In the genomic region with DNA sequence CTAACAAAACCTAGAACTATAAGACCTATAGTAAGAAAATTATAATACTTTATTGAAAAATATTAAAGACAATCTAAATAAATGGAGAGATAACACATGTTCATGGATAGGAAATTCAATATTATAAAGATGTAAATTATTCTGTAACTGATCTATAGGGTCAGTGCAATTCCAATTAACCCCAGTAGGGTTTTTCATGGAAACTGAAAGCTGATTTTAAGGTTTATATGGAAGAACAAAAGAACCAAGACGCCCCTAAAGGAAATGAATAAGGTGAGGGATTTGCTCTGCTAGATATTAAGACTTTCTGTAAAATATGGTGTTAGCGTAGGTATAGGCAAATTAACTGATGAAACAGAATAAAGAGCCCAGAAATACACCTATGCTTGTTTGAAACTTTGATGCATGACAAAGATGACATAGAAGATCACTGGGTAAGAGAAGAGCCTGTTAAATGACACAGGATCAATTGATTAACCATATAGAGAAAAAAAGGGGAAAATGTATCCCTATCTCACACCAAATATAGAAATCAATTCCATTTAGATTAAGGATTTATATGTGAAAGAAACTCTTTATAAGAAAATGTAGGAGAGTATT, we compare ENCODE assay signal across 11 cellular contexts. TPM values are rescaled to one million over a fixed set of nuclear protein-coding genes. Genes with fewer than 3 reads are reported as not detected.
DNase-seq lines count a peak whose midpoint lies in the region; ATAC-seq and TF ChIP-seq lines count a peak whose summit lies in the region.
"Had no signal": no experiment of that assay in that cellular context is flagged by ENCODE, and none has a peak within 500 bp of the region (broad histone marks: within the 10 kb centered on the region; RNA-seq: fewer than 3 reads in every experiment).

No MANE protein-coding gene starts in this region.

- no peak overlapping the region for H3K14ac ChIP-seq in IMR-90 (replicated peaks; ENCODE audit: low read depth, low read length)

- H2BK20ac ChIP-seq in IMR-90 (ENCODE audit: low read depth, low read length) = no peak overlapping the region

- TF ChIP-seq CTCF in IMR-90 (conservative IDR thresholded peaks at IDR 0.05; ENCODE audit: low read depth, low read length) (peak; percentile 15; the same call in 1 of the 2 replicates), astrocyte of the cerebellum (IDR thresholded peaks at IDR 0.05; ENCODE audit: low read depth, low read length, missing control alignments) (peak; percentile 11), osteocyte (IDR thresholded peaks at IDR 0.05) (peak; percentile 23), tibial artery (IDR thresholded peaks at IDR 0.05) (peak in 1 of 2 experiments; percentile 7)

- H3K4me2 ChIP-seq in IMR-90 (ENCODE audit: low read depth, low read length) = no peak overlapping the region

- H4K5ac ChIP-seq in IMR-90 (ENCODE audit: low read depth, low read length) = no peak overlapping the region

- H3K27ac ChIP-seq in IMR-90 (ENCODE audit: insufficient read depth, low read length) (no peak overlapping the region), tibial artery (no peak overlapping the region)
- H3K27ac ChIP-seq: SJSA1 had no signal

- H3K79me1 ChIP-seq in IMR-90 (ENCODE audit: low read depth in 1 of 2, low read length in 2 of 2) = no peaks in the 10 kb centered on the region

- H2AK9ac ChIP-seq in IMR-90 (replicated peaks; ENCODE audit: low read depth, low read length, poor library complexity) = no peak overlapping the region

- CTCF ChIA-PET in IMR-90 (lab: Yijun Ruan, JAX) = interaction anchor here (1.4 to 1.5 kb wide), 2 partner anchors 12 kb away, joined by 4 to 6 read pairs; no protein-coding TSS in a partner anchor

- peak overlapping the region; percentile 98 for H3K27ac Mint-ChIP-seq in T-helper 2 cell treated with Interferon-gamma antibody and Interleukin-4, amounts not matched to agents 5 μg/mL and 100 μg/mL, for 36 hours
- H3K27ac Mint-ChIP-seq in osteocyte (ENCODE audit: unreplicated experiment) = no peak overlapping the region

- no peak overlapping the region for H2AFZ ChIP-seq in IMR-90 (replicated peaks; ENCODE audit: low read length, poor library complexity)

- no peak for ATAC-seq in IMR-90 (ENCODE audit: low read depth)

- DNase-seq in T-helper 2 cell treated with Interferon-gamma antibody and Interleukin-4, amounts not matched to agents 5 μg/mL and 100 μg/mL, for 36 hours (ENCODE audit: low spot score) = no peak
- DNase-seq in T-helper 2 cell (no peak), IMR-90 (no peak), astrocyte of the cerebellum (ENCODE audit: low read depth) (no peak), osteocyte (ENCODE audit: extremely low spot score, unreplicated experiment) (no peak), CD1c-positive myeloid dendritic cell (ENCODE audit: extremely low spot score) (no peak), SKM-1 treated with dmso at 0.1 percent for 144 hours (lab: John Stamatoyannopoulos, UW; ENCODE audit: unreplicated experiment) (no peak), tibial artery (no peak)
- DNase-seq: NCI-H187 treated with DMSO at 0.1 percent for 48 hours, trophoblast cell had no signal

- H3K4ac ChIP-seq in IMR-90 (ENCODE audit: low read depth, low read length) = no peak overlapping the region

- no peak overlapping the region for H2BK15ac ChIP-seq in IMR-90 (ENCODE audit: low read depth, low read length)

- no peak for TF ChIP-seq POLR2A in IMR-90 (IDR thresholded peaks at IDR 0.05; ENCODE audit: low read depth, low read length)

- H3K56ac ChIP-seq in IMR-90 (ENCODE audit: extremely low read depth, insufficient read depth, low read length) = no peak overlapping the region

- H4K20me1 ChIP-seq in IMR-90 (ENCODE audit: insufficient read depth, low read length) = no peaks in the 10 kb centered on the region

- no peaks in the 10 kb centered on the region for H3K9me1 ChIP-seq in IMR-90 (ENCODE audit: insufficient read depth, low read length)

- BruUV-seq in IMR-90 (replicated peaks; lab: Mats Ljungman, UMichigan) = no TSS peak

- H3K4me3 ChIP-seq in IMR-90 (ENCODE audit: insufficient read depth, low read depth, low read length) (no peak overlapping the region), astrocyte of the cerebellum (ENCODE audit: low read depth, low read length) (no peak overlapping the region), tibial artery (no peak overlapping the region)
- H3K4me3 ChIP-seq: SJSA1 had no signal

- H2AK5ac ChIP-seq in IMR-90 (ENCODE audit: low read depth, low read length) = no peak overlapping the region

- peaks cover 3% of the 10 kb centered on the region for H3K9me3 Mint-ChIP-seq in T-helper 2 cell treated with Interferon-gamma antibody and Interleukin-4, amounts not matched to agents 5 μg/mL and 100 μg/mL, for 36 hours
- no peaks in the 10 kb centered on the region for H3K9me3 Mint-ChIP-seq in osteocyte (ENCODE audit: unreplicated experiment)

- peaks cover 8% of the 10 kb centered on the region for H3K27me3 ChIP-seq in IMR-90 (ENCODE audit: control insufficient read depth, insufficient read depth, low read length)
- H3K27me3 ChIP-seq in tibial artery = no peaks in the 10 kb centered on the region

- H3K36me3 ChIP-seq in IMR-90 (ENCODE audit: control insufficient read depth, insufficient read depth, low read length) (no peaks in the 10 kb centered on the region), tibial artery (no peaks in the 10 kb centered on the region)
- H3K36me3 ChIP-seq: SJSA1 had no signal

- TF ChIP-seq RAD21 in IMR-90 (IDR thresholded peaks at IDR 0.05; ENCODE audit: low read length) = no peak

- no peak overlapping the region for H3K18ac ChIP-seq in IMR-90 (ENCODE audit: low read depth, low read length)

- no peak overlapping the region for H4K8ac ChIP-seq in IMR-90 (ENCODE audit: low read depth in 2 of 2, low read length in 2 of 2)

- H3K4me1 ChIP-seq in IMR-90 (ENCODE audit: control insufficient read depth, insufficient read depth, low read length) (no peaks in the 10 kb centered on the region), tibial artery (no peaks in the 10 kb centered on the region)
- H3K4me1 ChIP-seq: SJSA1 had no signal

- peaks cover 56% of the 10 kb centered on the region for H3K4me1 Mint-ChIP-seq in T-helper 2 cell treated with Interferon-gamma antibody and Interleukin-4, amounts not matched to agents 5 μg/mL and 100 μg/mL, for 36 hours (ENCODE audit: low read depth)
- H3K4me1 Mint-ChIP-seq in osteocyte (ENCODE audit: unreplicated experiment) = peaks cover 8% of the 10 kb centered on the region

- POLR2A ChIA-PET in IMR-90 (lab: Charles Lee; ENCODE audit: unreplicated experiment) = no interaction called here

- no peak overlapping the region for H2BK120ac ChIP-seq in IMR-90 (ENCODE audit: low read depth, low read length)

- H3K27me3 Mint-ChIP-seq in T-helper 2 cell treated with Interferon-gamma antibody and Interleukin-4, amounts not matched to agents 5 μg/mL and 100 μg/mL, for 36 hours (ENCODE audit: low read depth) = no peaks in the 10 kb centered on the region
- peaks cover 42% of the 10 kb centered on the region for H3K27me3 Mint-ChIP-seq in osteocyte (ENCODE audit: unreplicated experiment)

- H3K23ac ChIP-seq in IMR-90 (ENCODE audit: low read depth, low read length) = no peak overlapping the region

- no peak overlapping the region for H4K91ac ChIP-seq in IMR-90 (ENCODE audit: insufficient read depth, low read depth, low read length)

- no peak overlapping the region for H3K9ac ChIP-seq in IMR-90 (ENCODE audit: low read depth, low read length)

- in situ Hi-C loops in IMR-90 (cut with MboI; ENCODE audit: low sequenced_read_pairs) = no loop called here
- in situ Hi-C loops in astrocyte of the cerebellum (cut with HindIII; ENCODE audit: low sequenced_read_pairs) = loop anchor here (5.0 kb wide), 1 partner anchor 75 kb away; no protein-coding TSS in a partner anchor

- peak overlapping the region; percentile 100 for H3K4me3 Mint-ChIP-seq in T-helper 2 cell treated with Interferon-gamma antibody and Interleukin-4, amounts not matched to agents 5 μg/mL and 100 μg/mL, for 36 hours
- H3K4me3 Mint-ChIP-seq in osteocyte (ENCODE audit: unreplicated experiment) = no peak overlapping the region

- dilution Hi-C loops in IMR-90 (cut with HindIII; ENCODE audit: low sequenced_read_pairs, unreplicated experiment) = no loop called here

- no peaks in the 10 kb centered on the region for H3K9me3 ChIP-seq in IMR-90 (ENCODE audit: control insufficient read depth, insufficient read depth, low read length)
- no peaks in the 10 kb centered on the region for H3K9me3 ChIP-seq in tibial artery
- H3K9me3 ChIP-seq: SJSA1 had no signal

- WGBS in IMR-90 (ENCODE audit: extremely low coverage in 2 of 2, insufficient read length in 1 of 2), 2 experiments = no CpG with 5 or more reads among the region's 2 CpGs

- no peak overlapping the region for H2BK5ac ChIP-seq in IMR-90 (ENCODE audit: low read depth, low read length, poor library complexity, severe bottlenecking)

- intact Hi-C loops in IMR-90 (cut with micrococcal nuclease) (no loop called here), tibial artery (cut with DNase I; ENCODE audit: low total_unique reads) (no loop called here)

- H3K36me3 Mint-ChIP-seq in T-helper 2 cell treated with Interferon-gamma antibody and Interleukin-4, amounts not matched to agents 5 μg/mL and 100 μg/mL, for 36 hours (ENCODE audit: low read depth) = peaks cover 23% of the 10 kb centered on the region
- no peaks in the 10 kb centered on the region for H3K36me3 Mint-ChIP-seq in osteocyte (ENCODE audit: unreplicated experiment)

TF ChIP-seq in IMR-90, 13 proteins besides CTCF, POLR2A, EP300 and RAD21 (continues in another document):
- no peak for TF ChIP-seq RCOR1 (IDR thresholded peaks at IDR 0.05; ENCODE audit: insufficient replicate concordance, low read length)
- no peak for TF ChIP-seq SMC3 (IDR thresholded peaks at IDR 0.05; ENCODE audit: low read depth, low read length)
- no peak for TF ChIP-seq BHLHE40 (IDR thresholded peaks at IDR 0.05; ENCODE audit: low read depth, low read length)
- TF ChIP-seq MXI1 (IDR thresholded peaks at IDR 0.05; ENCODE audit: borderline replicate concordance, low read depth, low read length) = no peak
- no peak for TF ChIP-seq MAZ (IDR thresholded peaks at IDR 0.05; ENCODE audit: borderline replicate concordance, low read depth, low read length)

RNA-seq across cellular contexts. Expression of gene ICAM2, which starts 3.0 kb away (rescaled TPM):
- 0.28 TPM in 1 of 2 replicates, not detected in the other for total RNA-seq in IMR-90 (2012; rRNA removed)
- polyA plus RNA-seq in IMR-90 (2012; rRNA removed) = 0.12 and 0.17 TPM in 2 replicates
- polyA plus RNA-seq in IMR-90 (2012; cell fraction: cytosol; rRNA removed) = 0.38 and 0.51 TPM in 2 replicates
- polyA plus RNA-seq in IMR-90 (2012; cell fraction: nucleus; rRNA removed; ENCODE audit: low replicate concordance) = 0.08 and 0.14 TPM in 2 replicates
- total RNA-seq in osteocyte = not detected in 2 replicates

RNA-seq across cellular contexts. Expression of gene PRR29, which starts 19.3 kb away (rescaled TPM):
- total RNA-seq in IMR-90 (2012; rRNA removed) = under 0.01 TPM in 1 of 2 replicates, not detected in the other
- 0.11 and 0.17 TPM in 2 replicates for polyA plus RNA-seq in IMR-90 (2012; rRNA removed)
- 0.37 and 1.6 TPM in 2 replicates for polyA plus RNA-seq in IMR-90 (2012; cell fraction: cytosol; rRNA removed)
- 1.4 and 1.5 TPM in 2 replicates for polyA plus RNA-seq in IMR-90 (2012; cell fraction: nucleus; rRNA removed; ENCODE audit: low replicate concordance)
- total RNA-seq in osteocyte = not detected in 2 replicates

RNA-seq across cellular contexts. Expression of gene SCN4A, which starts 44.8 kb away (rescaled TPM):
- total RNA-seq in IMR-90 (2012; rRNA removed) (not detected in 2 replicates), osteocyte (not detected in 2 replicates)
- not detected in 2 replicates for polyA plus RNA-seq in IMR-90 (2012; rRNA removed)
- polyA plus RNA-seq in IMR-90 (2012; cell fraction: cytosol; rRNA removed) = under 0.01 TPM in 1 of 2 replicates, not detected in the other
- polyA plus RNA-seq in IMR-90 (2012; cell fraction: nucleus; rRNA removed; ENCODE audit: low replicate concordance) = 0.01 and 0.07 TPM in 2 replicates
- total RNA-seq: SJSA1 had no signal
